ENCODE assay signal across 19 cellular contexts in genomic region chr11:118071416-118072030, GRCh38. TPM values are rescaled to one million over a fixed set of nuclear protein-coding genes. Genes with fewer than 3 reads are reported as not detected.
A peak's percentile ranks its signal among the peaks of the same experiment; 100 is the strongest.
DNase-seq lines count a peak whose midpoint lies in the region; ATAC-seq, FAIRE-seq and TF ChIP-seq lines count a peak whose summit lies in the region.
"Had no signal": no experiment of that assay in that cellular context is flagged by ENCODE, and none has a peak within 500 bp of the region (broad histone marks: within the 10 kb centered on the region; RNA-seq: fewer than 3 reads in every experiment).

No MANE protein-coding gene starts in this region.

- H3K27me3 Mint-ChIP-seq in neural progenitor cell (ENCODE audit: insufficient read depth, low read depth): peaks cover 7% of the 10 kb centered on the region
- H3K27me3 Mint-ChIP-seq in naive thymus-derived CD8-positive, alpha-beta T cell: peaks cover 0 to 4% (median 0%) of the 10 kb centered on the region in 5 donors
- H3K27me3 Mint-ChIP-seq in activated CD4-positive, alpha-beta T cell treated with anti-CD3 and anti-CD28 coated beads, Interleukin-2, amount 10 ng/mL, durations not matched to agents 7 days and 5 days: peaks cover 7% of the 10 kb centered on the region

- no peak overlapping the region for H2BK120ac ChIP-seq in H1 (replicated peaks; ENCODE audit: low read depth, low read length)

- H3K4me3 Mint-ChIP-seq in neural progenitor cell: no peak overlapping the region
- no peak overlapping the region for H3K4me3 Mint-ChIP-seq in naive thymus-derived CD8-positive, alpha-beta T cell
- no peak overlapping the region for H3K4me3 Mint-ChIP-seq in activated CD4-positive, alpha-beta T cell treated with anti-CD3 and anti-CD28 coated beads, Interleukin-2, amount 10 ng/mL, durations not matched to agents 7 days and 5 days
- H3K4me3 Mint-ChIP-seq: CD8-positive, alpha-beta memory T cell had no signal

- H3K23me2 ChIP-seq in H1 (ENCODE audit: low read depth, low read length): no peaks in the 10 kb centered on the region

- H2BK20ac ChIP-seq in H1 (ENCODE audit: low read length): no peak overlapping the region

- intact Hi-C loops in mammary epithelial cell (cut with micrococcal nuclease) (no loop called here), breast epithelium (cut with DNase I; ENCODE audit: low total_unique reads) (no loop called here)

- no peaks in the 10 kb centered on the region for H3K9me3 Mint-ChIP-seq in neural progenitor cell
- H3K9me3 Mint-ChIP-seq in naive thymus-derived CD8-positive, alpha-beta T cell: no peaks in the 10 kb centered on the region
- no peaks in the 10 kb centered on the region for H3K9me3 Mint-ChIP-seq in activated CD4-positive, alpha-beta T cell treated with anti-CD3 and anti-CD28 coated beads, Interleukin-2, amount 10 ng/mL, durations not matched to agents 7 days and 5 days
- H3K9me3 Mint-ChIP-seq: CD8-positive, alpha-beta memory T cell had no signal

- H3K36me3 ChIP-seq in mammary epithelial cell (ENCODE audit: insufficient read depth, low read length): no peaks in the 10 kb centered on the region
- no peaks in the 10 kb centered on the region for H3K36me3 ChIP-seq in breast epithelium
- no peaks in the 10 kb centered on the region for H3K36me3 ChIP-seq in H1 (ENCODE audit: control insufficient read depth in 2 of 4, insufficient read depth in 4 of 4, low read length in 3 of 4)
- H3K36me3 ChIP-seq in neural progenitor cell: no peaks in the 10 kb centered on the region
- H3K36me3 ChIP-seq: BLaER1, HAP-1 had no signal

- H3K23ac ChIP-seq in H1 (ENCODE audit: insufficient read length): no peak overlapping the region

- TF ChIP-seq EP300 in H1 (IDR thresholded peaks at IDR 0.05; ENCODE audit: borderline replicate concordance in 1 of 2, low read depth in 2 of 2, low read length in 2 of 2): no peak

- H2BK5ac ChIP-seq in H1 (ENCODE audit: low read depth, low read length): no peak overlapping the region

- no peak overlapping the region for H3K9ac ChIP-seq in mammary epithelial cell (ENCODE audit: insufficient read depth, low read length)
- no peak overlapping the region for H3K9ac ChIP-seq in H1 (replicated peaks in 1 of 4; ENCODE audit: extremely low read depth in 1 of 4, low read depth in 3 of 4, low read length in 3 of 4)
- H3K9ac ChIP-seq in neural progenitor cell: no peak overlapping the region
- H3K9ac ChIP-seq: BLaER1 had no signal

- no peak overlapping the region for H3K27ac Mint-ChIP-seq in neural progenitor cell
- H3K27ac Mint-ChIP-seq in naive thymus-derived CD8-positive, alpha-beta T cell: no peak overlapping the region
- no peak overlapping the region for H3K27ac Mint-ChIP-seq in activated CD4-positive, alpha-beta T cell treated with anti-CD3 and anti-CD28 coated beads, Interleukin-2, amount 10 ng/mL, durations not matched to agents 7 days and 5 days
- H3K27ac Mint-ChIP-seq: CD8-positive, alpha-beta memory T cell had no signal

- H3K79me2 ChIP-seq in mammary epithelial cell (ENCODE audit: insufficient read depth, low read length) (no peaks in the 10 kb centered on the region), H1 (ENCODE audit: control insufficient read depth in 1 of 2, insufficient read depth in 2 of 2, low read length in 2 of 2) (no peaks in the 10 kb centered on the region), neural progenitor cell (ENCODE audit: low read depth) (no peaks in the 10 kb centered on the region)

- no peak overlapping the region for H2BK12ac ChIP-seq in H1 (ENCODE audit: low read depth, low read length)

- H3K79me1 ChIP-seq in H1 (ENCODE audit: low read depth, low read length): no peaks in the 10 kb centered on the region

- no peak overlapping the region for H3K14ac ChIP-seq in H1 (ENCODE audit: insufficient read length)

- in situ Hi-C loops in mammary epithelial cell (cut with MboI; ENCODE audit: low sequenced_read_pairs in 2 of 2): no loop called here

- H3K36me3 Mint-ChIP-seq in neural progenitor cell: no peaks in the 10 kb centered on the region
- no peaks in the 10 kb centered on the region for H3K36me3 Mint-ChIP-seq in naive thymus-derived CD8-positive, alpha-beta T cell
- no peaks in the 10 kb centered on the region for H3K36me3 Mint-ChIP-seq in activated CD4-positive, alpha-beta T cell treated with anti-CD3 and anti-CD28 coated beads, Interleukin-2, amount 10 ng/mL, durations not matched to agents 7 days and 5 days (ENCODE audit: low read depth)

- H2AK5ac ChIP-seq in H1 (ENCODE audit: low read depth, low read length): no peak overlapping the region

- H2AFZ ChIP-seq in mammary epithelial cell (ENCODE audit: low read depth, low read length) (peak overlapping the region; percentile 29), H1 (ENCODE audit: low read length) (no peak overlapping the region), neural progenitor cell (replicated peaks) (no peak overlapping the region)

- no peak for TF ChIP-seq RAD21 in H1 (IDR thresholded peaks at IDR 0.05 in 1 of 2, conservative IDR thresholded peaks at IDR 0.05 in 1 of 2; ENCODE audit: low read depth in 2 of 2, low read length in 2 of 2)

- peaks cover 10% of the 10 kb centered on the region for H3K4me1 Mint-ChIP-seq in neural progenitor cell
- H3K4me1 Mint-ChIP-seq in naive thymus-derived CD8-positive, alpha-beta T cell: no peaks in the 10 kb centered on the region
- no peaks in the 10 kb centered on the region for H3K4me1 Mint-ChIP-seq in activated CD4-positive, alpha-beta T cell treated with anti-CD3 and anti-CD28 coated beads, Interleukin-2, amount 10 ng/mL, durations not matched to agents 7 days and 5 days

- no peak overlapping the region for H4K91ac ChIP-seq in H1 (replicated peaks; ENCODE audit: insufficient read length, low read length)

- H3K4me3 ChIP-seq in mammary epithelial cell (replicated peaks in 1 of 3; ENCODE audit: insufficient read depth in 1 of 3, low read depth in 2 of 3, low read length in 3 of 3): no peak overlapping the region
- no peak overlapping the region for H3K4me3 ChIP-seq in breast epithelium
- H3K4me3 ChIP-seq in H1 (ENCODE audit: extremely low read depth in 1 of 4, insufficient read depth in 2 of 4, low read depth in 3 of 4, low read length in 4 of 4): no peak overlapping the region
- no peak overlapping the region for H3K4me3 ChIP-seq in neural progenitor cell
- H3K4me3 ChIP-seq: BLaER1, HAP-1 had no signal

- dilution Hi-C loops in mammary epithelial cell (cut with HindIII; ENCODE audit: low sequenced_read_pairs): no loop called here

- H3K27me3 ChIP-seq in mammary epithelial cell (ENCODE audit: insufficient read depth, low read length): no peaks in the 10 kb centered on the region
- H3K27me3 ChIP-seq in breast epithelium: no peaks in the 10 kb centered on the region
- no peaks in the 10 kb centered on the region for H3K27me3 ChIP-seq in H1 (replicated peaks in 1 of 4; ENCODE audit: control insufficient read depth in 3 of 4, extremely low read depth in 1 of 4, insufficient read depth in 3 of 4, low read length in 3 of 4)
- no peaks in the 10 kb centered on the region for H3K27me3 ChIP-seq in neural progenitor cell
- H3K27me3 ChIP-seq: BLaER1 had no signal

- DNase-seq in mammary epithelial cell (no peak), breast epithelium (ENCODE audit: low spot score in 2 of 2) (no peak), H1 (ENCODE audit: low read depth in 1 of 2, low spot score in 2 of 2) (no peak), iPS-NIHi7 (ENCODE audit: extremely low spot score) (peak; percentile 30), neural progenitor cell (ENCODE audit: low spot score) (no peak), anterior cingulate cortex (lab: John Stamatoyannopoulos, UW) (no peak)
- DNase-seq in naive thymus-derived CD8-positive, alpha-beta T cell: no peak
- DNase-seq in activated CD4-positive, alpha-beta T cell treated with anti-CD3 and anti-CD28 coated beads, Interleukin-2, amount 10 ng/mL, durations not matched to agents 7 days and 5 days: no peak
- DNase-seq: AML-193; Caco-2; CD8-positive, alpha-beta memory T cell; DND-41; GF-D8; IMR-90 had no signal

- H3K9me3 ChIP-seq in mammary epithelial cell (replicated peaks; ENCODE audit: insufficient read depth, low read length) (no peaks in the 10 kb centered on the region), breast epithelium (no peaks in the 10 kb centered on the region), H1 (ENCODE audit: insufficient read depth in 2 of 2, low read depth in 1 of 2, low read length in 1 of 2) (no peaks in the 10 kb centered on the region), neural progenitor cell (ENCODE audit: low read depth) (no peaks in the 10 kb centered on the region)
- H3K9me3 ChIP-seq: BLaER1, Caco-2, HAP-1 had no signal

- no peak overlapping the region for H3K4me2 ChIP-seq in mammary epithelial cell (ENCODE audit: insufficient read depth, low read depth, low read length)
- H3K4me2 ChIP-seq in H1 (ENCODE audit: insufficient read depth in 1 of 2, low read depth in 2 of 2, low read length in 2 of 2): no peak overlapping the region
- H3K4me2 ChIP-seq in neural progenitor cell: no peak overlapping the region
- H3K4me2 ChIP-seq: BLaER1 had no signal

- no peak overlapping the region for H3K56ac ChIP-seq in H1 (replicated peaks; ENCODE audit: insufficient read length, low read depth, low read length)

- no peak overlapping the region for H4K8ac ChIP-seq in H1 (ENCODE audit: extremely low read depth, insufficient read depth, low read length)

- H3K27ac ChIP-seq in mammary epithelial cell (ENCODE audit: insufficient read depth, low read depth, low read length): no peak overlapping the region
- no peak overlapping the region for H3K27ac ChIP-seq in breast epithelium
- no peak overlapping the region for H3K27ac ChIP-seq in H1 (ENCODE audit: low read depth, low read length)
- no peak overlapping the region for H3K27ac ChIP-seq in neural progenitor cell
- H3K27ac ChIP-seq: 22Rv1, BLaER1 had no signal

- CTCF ChIA-PET in mammary epithelial cell (lab: Charles Lee; ENCODE audit: low non-redundant PET): interaction anchor here (0.5 to 0.6 kb wide), 2 partner anchors 19 to 100 kb away, joined by 3 to 4 read pairs; no protein-coding TSS in a partner anchor
- CTCF ChIA-PET in H1 (lab: Charles Lee; ENCODE audit: partially characterized antibody): interaction anchor here (0.6 to 1.9 kb wide), 13 partner anchors 9 to 264 kb away, joined by 3 to 11 read pairs (median 3); no protein-coding TSS in a partner anchor
- CTCF ChIA-PET in activated CD4-positive, alpha-beta T cell treated with anti-CD3 and anti-CD28 coated beads, Interleukin-2, amount 10 ng/mL, durations not matched to agents 7 days and 5 days (lab: Charles Lee): interaction anchor here (0.6 to 1.5 kb wide), 8 partner anchors 9 to 592 kb away, joined by 3 to 5 read pairs (median 3); partner anchors contain the start of gene SMIM35

- H3F3A ChIP-seq in neural progenitor cell (ENCODE audit: low read depth): no peaks in the 10 kb centered on the region

- H3K4ac ChIP-seq in H1 (replicated peaks; ENCODE audit: insufficient read length, low read depth, low read length): no peak overlapping the region

- H2BK15ac ChIP-seq in H1 (ENCODE audit: low read length): no peak overlapping the region

- no TSS peak for BruUV-seq in mammary epithelial cell (replicated peaks; lab: Mats Ljungman, UMichigan)

- H3K18ac ChIP-seq in H1 (ENCODE audit: extremely low read depth, low read length): no peak overlapping the region

- POLR2A ChIA-PET in H1 (lab: Charles Lee; ENCODE audit: partially characterized antibody): no interaction called here
- POLR2A ChIA-PET in naive thymus-derived CD8-positive, alpha-beta T cell (lab: Charles Lee): interaction anchor here (0.7 kb wide), 1 partner anchor 9 kb away, joined by 3 read pairs; no protein-coding TSS in a partner anchor
- POLR2A ChIA-PET in activated CD4-positive, alpha-beta T cell treated with anti-CD3 and anti-CD28 coated beads, Interleukin-2, amount 10 ng/mL, durations not matched to agents 7 days and 5 days (lab: Charles Lee): no interaction called here

- FAIRE-seq in H1 (lab: Jason Lieb, UNC): no peak
- FAIRE-seq: GM19239 had no signal

- H4K5ac ChIP-seq in H1 (ENCODE audit: insufficient read length, low read depth, low read length): no peak overlapping the region

- TF ChIP-seq CTCF in mammary epithelial cell (conservative IDR thresholded peaks at IDR 0.05 in 1 of 2, IDR thresholded peaks at IDR 0.05 in 1 of 2; ENCODE audit: extremely low read depth in 1 of 2, insufficient read depth in 1 of 2, low read depth in 1 of 2, low read length in 2 of 2): no peak
- TF ChIP-seq CTCF in breast epithelium (IDR thresholded peaks at IDR 0.05): no peak
- no peak for TF ChIP-seq CTCF in H1 (IDR thresholded peaks at IDR 0.05; ENCODE audit: control extremely low read depth in 1 of 3, insufficient read depth in 1 of 3, low read depth in 1 of 3, low read length in 3 of 3)
- TF ChIP-seq CTCF in neural progenitor cell (IDR thresholded peaks at IDR 0.05): no peak

- H3K4me1 ChIP-seq in mammary epithelial cell (ENCODE audit: insufficient read depth, low read length) (peaks cover 25% of the 10 kb centered on the region), breast epithelium (no peaks in the 10 kb centered on the region), H1 (replicated peaks in 1 of 4; ENCODE audit: control insufficient read depth in 3 of 4, insufficient read depth in 4 of 4, low read length in 3 of 4) (peaks cover 0 to 7% (median 4%) of the 10 kb centered on the region in 4 experiments; a peak in 5 of 7 replicates), neural progenitor cell (peaks cover 10% of the 10 kb centered on the region)
- H3K4me1 ChIP-seq: BLaER1, HAP-1 had no signal

- no peak for TF ChIP-seq POLR2A in breast epithelium (IDR thresholded peaks at IDR 0.05)
- TF ChIP-seq POLR2A in H1 (IDR thresholded peaks at IDR 0.05; ENCODE audit: control extremely low read depth in 1 of 2, low read depth in 2 of 2, low read length in 2 of 2): no peak

- no peaks in the 10 kb centered on the region for H4K20me1 ChIP-seq in mammary epithelial cell (ENCODE audit: insufficient read depth, low read length)
- no peaks in the 10 kb centered on the region for H4K20me1 ChIP-seq in H1 (replicated peaks in 1 of 2; ENCODE audit: control insufficient read depth in 1 of 2, insufficient read depth in 2 of 2, low read length in 2 of 2)
- no peaks in the 10 kb centered on the region for H4K20me1 ChIP-seq in neural progenitor cell (ENCODE audit: low read depth)
- H4K20me1 ChIP-seq: BLaER1 had no signal

- no peak for ATAC-seq in naive thymus-derived CD8-positive, alpha-beta T cell

- WGBS in mammary epithelial cell (ENCODE audit: low coverage, missing lambda C conversion rate): 27% methylated on average over 3 of the region's 3 CpGs
- 87% methylated on average over 3 of the region's 3 CpGs; no CpG with 5 or more reads in 1 of the 2 experiments for WGBS in H1 (ENCODE audit: extremely low coverage in 1 of 2, insufficient coverage in 1 of 2, insufficient read length in 1 of 2, insufficient replicate concordance in 2 of 2, low coverage in 1 of 2, low lambda C conversion rate in 2 of 2, missing lambda C conversion rate in 1 of 2), 2 experiments

RNA-seq across cellular contexts. Expression of gene TMPRSS4, which starts 5.4 kb away (rescaled TPM):
- total RNA-seq in mammary epithelial cell (1 to 10 TPM in 1 of 2 donors, under 1 TPM in 1; 0.67 to 2.9 TPM), breast epithelium (under 1 TPM in 1 of 3 donors, not detected in 2; 0.98 TPM), neural progenitor cell (ENCODE audit: low replicate concordance) (not detected in 2 replicates)
- polyA plus RNA-seq in mammary epithelial cell (5.6 TPM), H1 (2011; rRNA removed) (0.11 and 0.13 TPM in 2 replicates)
- polyA minus RNA-seq in mammary epithelial cell: 26.3 TPM
- 0.58 and 0.69 TPM in 2 replicates for total RNA-seq in H1 (2021; fragmentation: NEBNext Ultra II Directional; extraction: Animal tissue kit (Norgen Biotek cat#: 25700))
- polyA plus RNA-seq in H1 (2011; cell fraction: cytosol; rRNA removed): 0.44 TPM
- polyA plus RNA-seq in H1 (2011; cell fraction: nucleus; rRNA removed): 0.27 TPM
- polyA plus RNA-seq in H1 (2012, experiment 1 of 2): 0.42 to 0.68 TPM (median 0.60 TPM) in 3 of 4 replicates, not detected in the other
- polyA plus RNA-seq in H1 (2012, experiment 2 of 2): not detected
- polyA plus RNA-seq in H1 (2013, experiment 1 of 2): 0.28 TPM
- 0.13 TPM for polyA plus RNA-seq in H1 (2013, experiment 2 of 2)
- 0.32 and 0.88 TPM in 2 replicates for polyA minus RNA-seq in H1 (2011; rRNA and poly(A)+ RNA removed)
- polyA minus RNA-seq in H1 (2011; cell fraction: cytosol; rRNA and poly(A)+ RNA removed): not detected
- polyA minus RNA-seq in H1 (2011; cell fraction: nucleus; rRNA and poly(A)+ RNA removed): 1.9 TPM
- not detected for total RNA-seq in naive thymus-derived CD8-positive, alpha-beta T cell
- not detected for polyA plus RNA-seq in naive thymus-derived CD8-positive, alpha-beta T cell
- not detected for total RNA-seq in activated CD4-positive, alpha-beta T cell treated with anti-CD3 and anti-CD28 coated beads, Interleukin-2, amount 10 ng/mL, durations not matched to agents 7 days and 5 days
- total RNA-seq: CD8-positive, alpha-beta memory T cell; IMR-90 had no signal
- polyA plus RNA-seq: CD8-positive, alpha-beta memory T cell; IMR-90 had no signal

RNA-seq across cellular contexts. Expression of gene SMIM35, which starts 15.2 kb away (rescaled TPM):
- total RNA-seq in mammary epithelial cell: not detected
- not detected for polyA plus RNA-seq in mammary epithelial cell
- polyA minus RNA-seq in mammary epithelial cell: not detected
- total RNA-seq in breast epithelium: not detected
- not detected in 2 replicates for total RNA-seq in H1 (2021; fragmentation: NEBNext Ultra II Directional; extraction: Animal tissue kit (Norgen Biotek cat#: 25700))
- polyA plus RNA-seq in H1 (2011; rRNA removed): not detected in 2 replicates
- polyA plus RNA-seq in H1 (2011; cell fraction: cytosol; rRNA removed): not detected
- not detected for polyA plus RNA-seq in H1 (2011; cell fraction: nucleus; rRNA removed)
- polyA plus RNA-seq in H1 (2012, experiment 1 of 2): not detected in 4 replicates
- not detected for polyA plus RNA-seq in H1 (2012, experiment 2 of 2)
- not detected for polyA plus RNA-seq in H1 (2013, experiment 1 of 2)
- not detected for polyA plus RNA-seq in H1 (2013, experiment 2 of 2)
- not detected in 2 replicates for polyA minus RNA-seq in H1 (2011; rRNA and poly(A)+ RNA removed)
- not detected for polyA minus RNA-seq in H1 (2011; cell fraction: cytosol; rRNA and poly(A)+ RNA removed)
- not detected for polyA minus RNA-seq in H1 (2011; cell fraction: nucleus; rRNA and poly(A)+ RNA removed)
- not detected in 2 replicates for total RNA-seq in neural progenitor cell (ENCODE audit: low replicate concordance)
- total RNA-seq in naive thymus-derived CD8-positive, alpha-beta T cell: under 1 TPM; 0.70 to 0.91 TPM
- polyA plus RNA-seq in naive thymus-derived CD8-positive, alpha-beta T cell: under 1 TPM; 0.15 to 0.68 (median 0.60) TPM
- total RNA-seq in activated CD4-positive, alpha-beta T cell treated with anti-CD3 and anti-CD28 coated beads, Interleukin-2, amount 10 ng/mL, durations not matched to agents 7 days and 5 days: under 1 TPM; 0.27 TPM
- total RNA-seq: Caco-2, HT-29, IMR-90 had no signal
- polyA plus RNA-seq: IMR-90 had no signal
